In genomic region chr10:117762126-117762818, GRCh38 we compare ENCODE assay signal across 21 cellular contexts.
"Had no signal": no experiment of that assay in that cellular context is flagged by ENCODE, and none has a peak within 500 bp of the region (broad histone marks: within the 10 kb centered on the region; RNA-seq: fewer than 3 reads in every experiment).

No MANE protein-coding gene starts in this region.

- H3K4me3 Mint-ChIP-seq: activated CD8-positive, alpha-beta T cell treated with anti-CD3 and anti-CD28 coated beads, Interleukin-2, amount 10 ng/mL, durations not matched to agents 7 days and 5 days; activated naive CD4-positive, alpha-beta T cell treated with anti-CD3 and anti-CD28 coated beads, Interleukin-2, amount 50 U/mL, for 24 hours; activated T-helper 1 cell treated with anti-CD3 and anti-CD28 coated beads, Interleukin-12 subunit alpha, Interleukin-12 subunit beta, Interleukin-2, Interleukin-4 antibody, amounts not matched to agents 30 ng/mL and 10 ng/mL and 1 ng/mL, durations not matched to agents 14 hours and 24 hours and 36 hours; T-helper 17 cell; WTC11 had no signal

- H3K36me3 Mint-ChIP-seq: activated naive CD4-positive, alpha-beta T cell treated with anti-CD3 and anti-CD28 coated beads, Interleukin-2, amount 50 U/mL, for 24 hours; WTC11 had no signal

- H3K27ac ChIP-seq: PC-9 had no signal

- ATAC-seq: activated CD8-positive, alpha-beta T cell treated with anti-CD3 and anti-CD28 coated beads, Interleukin-2, amount 10 ng/mL, durations not matched to agents 7 days and 5 days; T-helper 17 cell; WTC11 had no signal

- H3K4me1 Mint-ChIP-seq: activated naive CD4-positive, alpha-beta T cell treated with anti-CD3 and anti-CD28 coated beads, Interleukin-2, amount 50 U/mL, for 24 hours; T-helper 17 cell had no signal

- H3K9me3 Mint-ChIP-seq: activated naive CD4-positive, alpha-beta T cell treated with anti-CD3 and anti-CD28 coated beads, Interleukin-2, amount 50 U/mL, for 24 hours; activated T-helper 1 cell treated with anti-CD3 and anti-CD28 coated beads, Interleukin-12 subunit alpha, Interleukin-12 subunit beta, Interleukin-2, Interleukin-4 antibody, amounts not matched to agents 30 ng/mL and 10 ng/mL and 1 ng/mL, durations not matched to agents 14 hours and 24 hours and 36 hours; WTC11 had no signal

- H2AFZ ChIP-seq: PC-9 had no signal

- H3K27ac Mint-ChIP-seq: activated CD8-positive, alpha-beta T cell treated with anti-CD3 and anti-CD28 coated beads, Interleukin-2, amount 10 ng/mL, durations not matched to agents 7 days and 5 days; activated naive CD4-positive, alpha-beta T cell treated with anti-CD3 and anti-CD28 coated beads, Interleukin-2, amount 50 U/mL, for 24 hours; activated T-helper 1 cell treated with anti-CD3 and anti-CD28 coated beads, Interleukin-12 subunit alpha, Interleukin-12 subunit beta, Interleukin-2, Interleukin-4 antibody, amounts not matched to agents 30 ng/mL and 10 ng/mL and 1 ng/mL, durations not matched to agents 14 hours and 24 hours and 36 hours; T-helper 17 cell; WTC11 had no signal

- DNase-seq: activated CD4-positive, alpha-beta T cell treated with anti-CD3 and anti-CD28 coated beads for 48 hours; activated CD4-positive, alpha-beta T cell treated with anti-CD3 and anti-CD28 coated beads, Interleukin-2, amount 50 U/mL, for 4 hours; activated CD4-positive, CD25-positive, alpha-beta regulatory T cell treated with anti-CD3 and anti-CD28 coated beads, Interleukin-2, amount 50 U/mL, for 72 hours; activated CD8-positive, alpha-beta memory T cell treated with anti-CD3 and anti-CD28 coated beads, Interleukin-2, amount 50 U/mL, for 48 hours; activated CD8-positive, alpha-beta T cell treated with anti-CD3 and anti-CD28 coated beads, Interleukin-2, amount 10 ng/mL, durations not matched to agents 7 days and 5 days; activated effector memory CD4-positive, alpha-beta T cell treated with Interleukin-2 at 50 U/mL for 16 hours; activated naive CD4-positive, alpha-beta T cell; activated T-cell treated with anti-CD3 and anti-CD28 coated beads, Interleukin-2, amount 50 U/mL, for 1 hour; aorta; central memory CD4-positive, alpha-beta T cell; MM.1S; NCI-H1105; NCI-H1694 treated with DMSO at 0.1 percent for 48 hours; NCI-H510A treated with DMSO at 0.1 percent for 48 hours; PC-9; SHP77 treated with DMSO at 0.1 percent for 48 hours; T-helper 17 cell; T-helper 9 cell had no signal

- H3K4me3 ChIP-seq: PC-9 had no signal
